8 cellular contexts compared by ENCODE assay signal in the genomic region with DNA sequence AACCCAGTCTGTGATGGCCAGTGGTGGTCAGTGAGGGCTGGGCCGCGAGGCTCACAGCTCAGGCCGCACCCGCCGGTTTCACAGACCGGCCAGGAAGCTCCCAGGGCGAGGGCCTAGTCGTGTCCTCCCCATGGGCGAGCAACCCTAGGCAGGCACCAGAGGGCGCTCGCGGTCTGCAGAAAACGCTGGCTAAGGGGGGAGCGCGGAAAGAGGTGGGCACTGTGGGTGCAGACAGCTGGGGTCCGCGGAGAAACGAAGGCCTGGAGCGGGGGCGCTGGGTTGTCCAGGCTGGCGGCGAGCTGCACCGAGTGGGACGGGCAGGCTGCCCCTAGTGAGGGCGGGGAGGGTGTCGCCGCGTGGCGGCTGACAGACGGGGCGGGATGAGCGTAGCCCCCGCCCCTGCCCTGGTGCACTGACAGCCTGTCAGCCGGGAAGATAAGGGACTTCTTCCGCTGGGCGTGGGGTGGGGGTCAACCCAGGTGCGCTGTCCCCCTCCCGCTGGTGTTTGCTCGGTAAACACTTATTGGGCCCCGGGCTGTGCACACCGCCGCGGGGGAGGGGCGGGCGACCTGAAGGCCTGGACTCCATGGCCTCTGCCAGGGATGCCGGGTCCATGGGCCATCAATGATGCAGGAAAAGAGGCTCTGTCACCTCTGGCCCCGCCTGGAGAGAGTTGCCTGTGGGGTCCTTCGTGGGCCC. TPM values are rescaled to one million over a fixed set of nuclear protein-coding genes. Genes with fewer than 3 reads are reported as not detected.
DNase-seq lines count a peak whose midpoint lies in the region; ATAC-seq and TF ChIP-seq lines count a peak whose summit lies in the region.

No MANE protein-coding gene starts in this region.

- H3K27me3 ChIP-seq in ascending aorta (no peaks in the 10 kb centered on the region), aorta (ENCODE audit: control insufficient read depth in 1 of 2, insufficient read depth in 2 of 2, low read length in 1 of 2) (no peaks in the 10 kb centered on the region)

- peak; percentile 89 for ATAC-seq in aorta (ENCODE audit: low FRiP score)

- no peak overlapping the region for H3K27ac ChIP-seq in ascending aorta
- H3K27ac ChIP-seq in aorta (ENCODE audit: low read depth in 1 of 2, low read length in 2 of 2): no peak overlapping the region

- intact Hi-C loops in ascending aorta (cut with DNase I): loop anchor here (1.0 kb wide), 1 partner anchor 179 kb away; no protein-coding TSS in a partner anchor
- intact Hi-C loops in aorta (cut with DNase I): loop anchor here (1.0 to 2.0 kb wide), 2 partner anchors 179 to 180 kb away; no protein-coding TSS in a partner anchor

- WGBS in aorta, 2 donors: 4% methylated on average over 44 to 48 of the region's 48 CpGs

- H3K9me3 ChIP-seq in ascending aorta: no peaks in the 10 kb centered on the region
- H3K9me3 ChIP-seq in aorta (ENCODE audit: control insufficient read depth, low read length): no peaks in the 10 kb centered on the region

- peak; percentile 93 to 98 (median 96) for TF ChIP-seq CTCF in ascending aorta (IDR thresholded peaks at IDR 0.05)

- H3K4me1 ChIP-seq in ascending aorta: peaks cover 0 to 6% of the 10 kb centered on the region in 2 donors
- H3K4me1 ChIP-seq in aorta (ENCODE audit: control insufficient read depth in 1 of 2, insufficient read depth in 2 of 2, low read length in 2 of 2): no peaks in the 10 kb centered on the region

- peak overlapping the region; percentile 28 to 56 for H3K4me3 ChIP-seq in ascending aorta
- H3K4me3 ChIP-seq in aorta (ENCODE audit: low read length in 2 of 2): no peak overlapping the region

- H3K36me3 ChIP-seq in ascending aorta: no peaks in the 10 kb centered on the region
- no peaks in the 10 kb centered on the region for H3K36me3 ChIP-seq in aorta (ENCODE audit: control insufficient read depth in 1 of 2, insufficient read depth in 2 of 2, low read length in 1 of 2)

- DNase-seq in DMS 273 (lab: John Stamatoyannopoulos, UW; ENCODE audit: unreplicated experiment) (peak; percentile 81), DMS 273 treated with DMSO at 0.1 percent for 48 hours (lab: John Stamatoyannopoulos, UW) (no peak), NCI-H1105 (lab: John Stamatoyannopoulos, UW) (peak; percentile 55), T-helper 22 cell (ENCODE audit: low read depth) (peak; percentile 52), ascending aorta (ENCODE audit: low spot score in 2 of 2) (peak in 1 of 2 donors; percentile 85), hepatic stellate cell (ENCODE audit: low spot score) (peak; percentile 93), retina (peak; percentile 94), aorta (peak; percentile 90 to 97)

RNA-seq across cellular contexts. Expression of a gene that starts 7.5 kb away (rescaled TPM):
- total RNA-seq in ascending aorta: 50.2 TPM
- total RNA-seq in aorta: 1 to 10 TPM in 1 of 2 donors, not detected in 1; 3.6 TPM
- polyA plus RNA-seq in aorta: 10 to 100 TPM in 1 of 2 donors, 1 to 10 TPM in 1; 8.1 to 29.7 TPM

RNA-seq across cellular contexts. Expression of a gene that starts 16.5 kb away (rescaled TPM):
- total RNA-seq in ascending aorta (105 TPM), aorta (10 to 100 TPM; 32.5 to 41.5 TPM)
- 10 to 100 TPM; 26.9 to 63.3 TPM for polyA plus RNA-seq in aorta

RNA-seq across cellular contexts. Expression of a gene that starts 29.8 kb away (rescaled TPM):
- not detected for total RNA-seq in ascending aorta
- 1 to 10 TPM; 2.3 to 5.6 TPM for total RNA-seq in aorta
- polyA plus RNA-seq in aorta: 1 to 10 TPM; 1.1 to 7.8 TPM

Comparison
In these comparisons a context has a peak if more than half of its experiments do, and no peak if none do; other contexts are left out.
1. H3K4me3 ChIP-seq: peak in ascending aorta (2 of 2); none in aorta (0 of 2).
2. RNA of a gene that starts 7.5 kb away (total RNA-seq): 50.2 TPM in ascending aorta (single experiment); 3.6 TPM in aorta; every median in the first group is over 10 times any median in the second.